In the genomic region with DNA sequence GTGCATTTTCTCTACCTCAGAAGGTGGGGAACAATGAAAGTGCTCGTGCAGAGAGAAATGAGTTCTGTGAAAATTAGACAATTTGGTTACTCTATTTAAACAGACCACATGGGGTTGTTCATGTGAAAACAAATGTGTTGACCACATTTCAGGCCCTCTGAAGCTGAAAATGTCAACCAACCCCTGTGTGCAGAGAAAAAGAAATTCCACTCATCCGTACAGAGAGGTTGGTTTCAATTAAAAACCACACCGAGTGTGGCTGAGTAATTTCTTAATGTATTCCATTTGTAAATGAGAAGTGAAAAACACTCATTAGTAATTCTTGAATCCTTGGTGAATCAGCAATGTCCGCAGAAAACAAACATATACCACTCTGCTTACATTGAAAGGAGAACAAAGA, we compare ENCODE assay signal across 1 cellular context.
TF ChIP-seq lines count a peak whose summit lies in the region.

No MANE protein-coding gene starts in this region.

TF ChIP-seq in GM12878, 131 proteins besides CTCF, POLR2A, EP300 and RAD21 (continued from another document):
- no peak for TF ChIP-seq SIN3A (IDR thresholded peaks at IDR 0.05; ENCODE audit: low read depth, low read length)
- TF ChIP-seq, protein P1, sequence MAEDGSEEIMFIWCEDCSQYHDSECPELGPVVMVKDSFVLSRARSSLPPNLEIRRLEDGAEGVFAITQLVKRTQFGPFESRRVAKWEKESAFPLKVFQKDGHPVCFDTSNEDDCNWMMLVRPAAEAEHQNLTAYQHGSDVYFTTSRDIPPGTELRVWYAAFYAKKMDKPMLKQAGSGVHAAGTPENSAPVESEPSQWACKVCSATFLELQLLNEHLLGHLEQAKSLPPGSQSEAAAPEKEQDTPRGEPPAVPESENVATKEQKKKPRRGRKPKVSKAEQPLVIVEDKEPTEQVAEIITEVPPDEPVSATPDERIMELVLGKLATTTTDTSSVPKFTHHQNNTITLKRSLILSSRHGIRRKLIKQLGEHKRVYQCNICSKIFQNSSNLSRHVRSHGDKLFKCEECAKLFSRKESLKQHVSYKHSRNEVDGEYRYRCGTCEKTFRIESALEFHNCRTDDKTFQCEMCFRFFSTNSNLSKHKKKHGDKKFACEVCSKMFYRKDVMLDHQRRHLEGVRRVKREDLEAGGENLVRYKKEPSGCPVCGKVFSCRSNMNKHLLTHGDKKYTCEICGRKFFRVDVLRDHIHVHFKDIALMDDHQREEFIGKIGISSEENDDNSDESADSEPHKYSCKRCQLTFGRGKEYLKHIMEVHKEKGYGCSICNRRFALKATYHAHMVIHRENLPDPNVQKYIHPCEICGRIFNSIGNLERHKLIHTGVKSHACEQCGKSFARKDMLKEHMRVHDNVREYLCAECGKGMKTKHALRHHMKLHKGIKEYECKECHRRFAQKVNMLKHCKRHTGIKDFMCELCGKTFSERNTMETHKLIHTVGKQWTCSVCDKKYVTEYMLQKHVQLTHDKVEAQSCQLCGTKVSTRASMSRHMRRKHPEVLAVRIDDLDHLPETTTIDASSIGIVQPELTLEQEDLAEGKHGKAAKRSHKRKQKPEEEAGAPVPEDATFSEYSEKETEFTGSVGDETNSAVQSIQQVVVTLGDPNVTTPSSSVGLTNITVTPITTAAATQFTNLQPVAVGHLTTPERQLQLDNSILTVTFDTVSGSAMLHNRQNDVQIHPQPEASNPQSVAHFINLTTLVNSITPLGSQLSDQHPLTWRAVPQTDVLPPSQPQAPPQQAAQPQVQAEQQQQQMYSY (CRISPR knock-in tag; IDR thresholded peaks at IDR 0.05): no peak
- TF ChIP-seq NFYA (IDR thresholded peaks at IDR 0.05; ENCODE audit: borderline replicate concordance, low read depth, low read length): no peak
- TF ChIP-seq MLLT1 (IDR thresholded peaks at IDR 0.05): peak; percentile 74
- no peak for TF ChIP-seq HCFC1 (IDR thresholded peaks at IDR 0.05; ENCODE audit: low read length)
- TF ChIP-seq BACH1 (IDR thresholded peaks at IDR 0.05; ENCODE audit: borderline replicate concordance): no peak
- no peak for TF ChIP-seq SP1 (IDR thresholded peaks at IDR 0.05; ENCODE audit: low read depth, low read length)
- TF ChIP-seq MYC (IDR thresholded peaks at IDR 0.05; ENCODE audit: insufficient read depth, insufficient read length, insufficient replicate concordance, low read length, severe bottlenecking): no peak
- no peak for TF ChIP-seq CHD1 (IDR thresholded peaks at IDR 0.05; ENCODE audit: low read depth, low read length)
- TF ChIP-seq BCL11A (IDR thresholded peaks at IDR 0.05; ENCODE audit: low read depth, low read length): peak; percentile 97
- TF ChIP-seq ATF7 (IDR thresholded peaks at IDR 0.05; ENCODE audit: low read depth): peak; percentile 65
- peak; percentile 94 for TF ChIP-seq JUNB (IDR thresholded peaks at IDR 0.05)
- peak; percentile 99 for TF ChIP-seq FOXM1 (IDR thresholded peaks at IDR 0.05; ENCODE audit: low read depth, low read length)
- TF ChIP-seq WRNIP1 (IDR thresholded peaks at IDR 0.05; ENCODE audit: borderline replicate concordance, low read depth, low read length): no peak
